21 cellular contexts compared by ENCODE assay signal in the genomic region with DNA sequence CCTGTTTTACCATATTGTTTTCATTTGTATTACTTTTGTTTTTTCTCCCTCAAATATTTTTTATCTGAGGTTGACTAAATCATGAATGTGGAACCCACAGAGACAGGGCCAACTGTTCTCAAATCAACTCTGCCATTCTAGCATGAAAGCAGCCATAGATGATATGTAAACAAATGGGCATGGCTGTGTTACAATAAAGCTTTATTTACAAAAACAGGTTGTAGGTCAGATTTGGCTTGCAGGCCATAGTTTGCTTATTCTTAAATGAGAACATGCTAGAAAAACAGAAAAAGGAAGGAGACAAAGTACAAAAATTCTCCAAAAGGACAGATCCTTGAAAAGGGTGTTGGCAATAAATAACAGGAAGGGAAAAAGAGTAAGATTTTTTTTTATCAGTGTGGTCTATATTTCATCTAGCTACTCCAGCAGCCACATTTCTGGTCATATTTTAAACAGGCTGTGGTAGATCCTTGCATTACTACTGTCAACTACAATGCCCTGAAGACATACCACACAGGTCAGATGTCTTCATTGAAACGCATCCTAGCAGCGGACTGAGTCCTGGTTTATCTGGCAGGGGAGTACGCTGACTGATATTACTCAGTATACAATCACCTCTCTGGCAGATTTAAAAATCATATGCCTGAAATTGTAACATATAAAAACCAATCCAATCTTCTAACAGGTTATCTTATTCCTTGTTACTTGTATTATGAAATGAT.
"Had no signal": no experiment of that assay in that cellular context is flagged by ENCODE, and none has a peak within 500 bp of the region (broad histone marks: within the 10 kb centered on the region; RNA-seq: fewer than 3 reads in every experiment).

No MANE protein-coding gene starts in this region.

- H3K4me1 Mint-ChIP-seq: nephron had no signal

- H3K27me3 ChIP-seq: body of pancreas, esophagus squamous epithelium had no signal

- H3K4me3 ChIP-seq: body of pancreas, coronary artery, esophagus squamous epithelium, left ventricle myocardium inferior, psoas muscle had no signal

- H3K27ac ChIP-seq: body of pancreas, coronary artery, esophagus squamous epithelium, left ventricle myocardium inferior, psoas muscle had no signal

- H3K9me3 ChIP-seq: body of pancreas, esophagus squamous epithelium had no signal

- H3K36me3 ChIP-seq: left ventricle myocardium inferior had no signal

- H3K4me3 Mint-ChIP-seq: activated CD4-positive, alpha-beta memory T cell treated with anti-CD3 and anti-CD28 coated beads for 36 hours; activated CD8-positive, alpha-beta memory T cell treated with anti-CD3 and anti-CD28 coated beads, Interleukin-2, amount 10 ng/mL, durations not matched to agents 7 days and 5 days; nephron; T-cell had no signal

- ATAC-seq: activated CD8-positive, alpha-beta memory T cell treated with anti-CD3 and anti-CD28 coated beads, Interleukin-2, amount 10 ng/mL, durations not matched to agents 7 days and 5 days; body of pancreas; psoas muscle; sciatic nerve; T-cell had no signal

- H3K27ac Mint-ChIP-seq: activated CD4-positive, alpha-beta memory T cell treated with anti-CD3 and anti-CD28 coated beads for 36 hours; activated CD8-positive, alpha-beta memory T cell treated with anti-CD3 and anti-CD28 coated beads, Interleukin-2, amount 10 ng/mL, durations not matched to agents 7 days and 5 days; activated T-helper 2 cell treated with anti-CD3 and anti-CD28 coated beads, Interferon-gamma antibody, Interleukin-2, Interleukin-4, amounts not matched to agents 10 μg/mL and 5 μg/mL and 100 μg/mL, durations not matched to agents 14 hours and 24 hours and 36 hours; nephron had no signal

- H3K4me1 ChIP-seq: body of pancreas had no signal

- DNase-seq: activated CD4-positive, alpha-beta memory T cell treated with anti-CD3 and anti-CD28 coated beads for 36 hours; activated CD4-positive, alpha-beta T cell treated with anti-CD3 and anti-CD28 coated beads for 1 hour; activated CD8-positive, alpha-beta memory T cell treated with anti-CD3 and anti-CD28 coated beads, Interleukin-2, amount 10 ng/mL, durations not matched to agents 7 days and 5 days; activated naive CD4-positive, alpha-beta T cell treated with anti-CD3 and anti-CD28 coated beads, Interleukin-2, amount 50 U/mL, for 16 hours; activated T-cell treated with anti-CD3 and anti-CD28 coated beads, Interleukin-2, amount 50 U/mL, for 1 hour; amygdala; body of pancreas; central memory CD4-positive, alpha-beta T cell; effector CD4-positive, alpha-beta T cell; esophagus squamous epithelium; hypothalamus; left ventricle myocardium inferior; mesenchymal stem cell; psoas muscle; stimulated activated CD4-positive, alpha-beta T cell treated with anti-CD3 and anti-CD28 coated beads, Interleukin-1b, Interleukin-23, amount 100 ng/mL, for 48 hours; T-cell; T1000 had no signal

- H3K27me3 Mint-ChIP-seq: activated CD4-positive, alpha-beta memory T cell treated with anti-CD3 and anti-CD28 coated beads for 36 hours; activated CD8-positive, alpha-beta memory T cell treated with anti-CD3 and anti-CD28 coated beads, Interleukin-2, amount 10 ng/mL, durations not matched to agents 7 days and 5 days; T-cell had no signal
